2 cellular contexts compared by ENCODE assay signal in the genomic region with DNA sequence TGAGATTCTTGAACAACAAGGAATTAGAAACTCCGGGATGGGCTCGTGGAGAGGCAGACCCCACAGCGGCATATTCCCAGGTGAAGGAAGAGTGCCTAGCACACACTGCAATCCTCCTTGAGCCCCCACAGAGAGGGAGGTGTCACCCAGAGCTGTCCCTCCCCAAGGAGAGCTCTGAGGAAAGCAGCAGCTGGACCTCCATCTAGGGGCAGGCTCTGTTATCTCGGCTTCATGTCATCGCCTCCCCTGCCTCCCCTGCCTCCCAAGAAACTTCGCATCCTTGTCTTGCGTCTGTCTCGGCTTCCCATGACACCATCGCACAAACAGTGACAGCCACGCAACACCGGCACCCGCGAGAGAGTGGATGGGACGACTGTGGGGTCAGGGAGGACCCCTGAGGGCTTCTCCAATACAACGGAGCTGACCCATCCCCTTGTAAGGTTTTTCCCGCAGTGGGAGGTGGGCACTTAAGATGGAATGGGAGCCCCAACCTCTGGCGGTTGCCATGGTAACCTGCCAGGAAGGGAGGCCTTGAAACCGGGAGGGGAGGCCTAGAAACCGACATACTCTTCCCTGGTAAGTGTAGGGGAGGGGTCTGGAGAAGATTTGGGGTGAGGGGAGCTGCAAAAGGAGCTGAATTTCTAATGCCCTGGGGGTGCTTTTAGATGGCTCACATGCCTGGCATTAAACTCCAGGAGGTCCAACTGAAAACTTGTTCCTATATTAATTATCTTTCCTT.
A peak's percentile ranks its signal among the peaks of the same experiment; 100 is the strongest.
TF ChIP-seq lines count a peak whose summit lies in the region.

No MANE protein-coding gene starts in this region.

TF ChIP-seq in SK-N-SH, 30 proteins besides CTCF, POLR2A, EP300 and RAD21:
- no peak for TF ChIP-seq RCOR1 (IDR thresholded peaks at IDR 0.05; ENCODE audit: low read length)
- TF ChIP-seq, protein P1, sequence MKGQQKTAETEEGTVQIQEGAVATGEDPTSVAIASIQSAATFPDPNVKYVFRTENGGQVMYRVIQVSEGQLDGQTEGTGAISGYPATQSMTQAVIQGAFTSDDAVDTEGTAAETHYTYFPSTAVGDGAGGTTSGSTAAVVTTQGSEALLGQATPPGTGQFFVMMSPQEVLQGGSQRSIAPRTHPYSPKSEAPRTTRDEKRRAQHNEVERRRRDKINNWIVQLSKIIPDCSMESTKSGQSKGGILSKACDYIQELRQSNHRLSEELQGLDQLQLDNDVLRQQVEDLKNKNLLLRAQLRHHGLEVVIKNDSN (IDR thresholded peaks at IDR 0.05; ENCODE audit: borderline replicate concordance, low read depth): 0 out of 2 replicates have a peak, but pooled peaks have one; percentile 9
TF ChIP-seq in SK-N-SH: peak in this region for 1.

TF ChIP-seq in SK-N-SH treated with all-trans-retinoic acid at 6 μM for 48 hours, 23 proteins besides CTCF, POLR2A, EP300 and RAD21:
- TF ChIP-seq ZNF565 (CRISPR knock-in tag; conservative IDR thresholded peaks at IDR 0.05; ENCODE audit: low read depth): no peak
- no peak for TF ChIP-seq TOX (CRISPR knock-in tag; IDR thresholded peaks at IDR 0.05; ENCODE audit: borderline replicate concordance)
- TF ChIP-seq CSRNP3 (CRISPR knock-in tag; IDR thresholded peaks at IDR 0.05): no peak
- TF ChIP-seq ZC3H10 (CRISPR knock-in tag; IDR thresholded peaks at IDR 0.05): no peak
- TF ChIP-seq, protein P2, sequence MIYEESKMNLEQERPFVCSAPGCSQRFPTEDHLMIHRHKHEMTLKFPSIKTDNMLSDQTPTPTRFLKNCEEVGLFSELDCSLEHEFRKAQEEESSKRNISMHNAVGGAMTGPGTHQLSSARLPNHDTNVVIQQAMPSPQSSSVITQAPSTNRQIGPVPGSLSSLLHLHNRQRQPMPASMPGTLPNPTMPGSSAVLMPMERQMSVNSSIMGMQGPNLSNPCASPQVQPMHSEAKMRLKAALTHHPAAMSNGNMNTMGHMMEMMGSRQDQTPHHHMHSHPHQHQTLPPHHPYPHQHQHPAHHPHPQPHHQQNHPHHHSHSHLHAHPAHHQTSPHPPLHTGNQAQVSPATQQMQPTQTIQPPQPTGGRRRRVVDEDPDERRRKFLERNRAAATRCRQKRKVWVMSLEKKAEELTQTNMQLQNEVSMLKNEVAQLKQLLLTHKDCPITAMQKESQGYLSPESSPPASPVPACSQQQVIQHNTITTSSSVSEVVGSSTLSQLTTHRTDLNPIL (CRISPR knock-in tag; IDR thresholded peaks at IDR 0.05; ENCODE audit: low read depth): no peak
- no peak for TF ChIP-seq OSR1 (CRISPR knock-in tag; IDR thresholded peaks at IDR 0.05)
- TF ChIP-seq ZFP30 (CRISPR knock-in tag; IDR thresholded peaks at IDR 0.05): no peak
- TF ChIP-seq ZFP3 (CRISPR knock-in tag; IDR thresholded peaks at IDR 0.05): no peak
- TF ChIP-seq BACH2 (CRISPR knock-in tag; IDR thresholded peaks at IDR 0.05; ENCODE audit: borderline replicate concordance): no peak
- TF ChIP-seq, protein P3, sequence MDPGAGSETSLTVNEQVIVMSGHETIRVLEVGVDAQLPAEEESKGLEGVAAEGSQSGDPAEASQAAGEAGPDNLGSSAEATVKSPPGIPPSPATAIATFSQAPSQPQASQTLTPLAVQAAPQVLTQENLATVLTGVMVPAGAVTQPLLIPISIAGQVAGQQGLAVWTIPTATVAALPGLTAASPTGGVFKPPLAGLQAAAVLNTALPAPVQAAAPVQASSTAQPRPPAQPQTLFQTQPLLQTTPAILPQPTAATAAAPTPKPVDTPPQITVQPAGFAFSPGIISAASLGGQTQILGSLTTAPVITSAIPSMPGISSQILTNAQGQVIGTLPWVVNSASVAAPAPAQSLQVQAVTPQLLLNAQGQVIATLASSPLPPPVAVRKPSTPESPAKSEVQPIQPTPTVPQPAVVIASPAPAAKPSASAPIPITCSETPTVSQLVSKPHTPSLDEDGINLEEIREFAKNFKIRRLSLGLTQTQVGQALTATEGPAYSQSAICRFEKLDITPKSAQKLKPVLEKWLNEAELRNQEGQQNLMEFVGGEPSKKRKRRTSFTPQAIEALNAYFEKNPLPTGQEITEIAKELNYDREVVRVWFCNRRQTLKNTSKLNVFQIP (CRISPR knock-in tag; IDR thresholded peaks at IDR 0.05; ENCODE audit: borderline replicate concordance, low read depth): no peak
- TF ChIP-seq PATZ1 (CRISPR knock-in tag; IDR thresholded peaks at IDR 0.05; ENCODE audit: borderline replicate concordance): no peak
- TF ChIP-seq ZNF70 (CRISPR knock-in tag; IDR thresholded peaks at IDR 0.05): no peak
- no peak for TF ChIP-seq ZNF8 (CRISPR knock-in tag; IDR thresholded peaks at IDR 0.05)
- TF ChIP-seq TCF4 (CRISPR knock-in tag; IDR thresholded peaks at IDR 0.05; ENCODE audit: borderline replicate concordance): no peak
- TF ChIP-seq TSHZ2 (CRISPR knock-in tag; IDR thresholded peaks at IDR 0.05): no peak
